Comparison of ENCODE assay signal across 9 cellular contexts in genomic region chr14:59897757-59898383, GRCh38. TPM values are rescaled to one million over a fixed set of nuclear protein-coding genes. Genes with fewer than 3 reads are reported as not detected.
DNase-seq lines count a peak whose midpoint lies in the region; ATAC-seq and TF ChIP-seq lines count a peak whose summit lies in the region.
"Had no signal": no experiment of that assay in that cellular context is flagged by ENCODE, and none has a peak within 500 bp of the region (broad histone marks: within the 10 kb centered on the region; RNA-seq: fewer than 3 reads in every experiment).

No MANE protein-coding gene starts in this region.

- H3K27me3 Mint-ChIP-seq in natural killer cell (ENCODE audit: low read depth in 2 of 2) = peaks cover 4 to 18% of the 10 kb centered on the region in 2 donors

- H3K27me3 ChIP-seq in upper lobe of right lung = no peaks in the 10 kb centered on the region
- H3K27me3 ChIP-seq: SJSA1 had no signal

- no peaks in the 10 kb centered on the region for H3K36me3 Mint-ChIP-seq in natural killer cell

- H3K4me3 ChIP-seq in GM12864 (ENCODE audit: low read depth, low read length) = no peak overlapping the region
- no peak overlapping the region for H3K4me3 ChIP-seq in upper lobe of right lung
- H3K4me3 ChIP-seq: SJSA1 had no signal

- no peaks in the 10 kb centered on the region for H3K4me1 ChIP-seq in upper lobe of right lung
- H3K4me1 ChIP-seq: SJSA1 had no signal

- DNase-seq in GM12864 (ENCODE audit: low read depth) (no peak), HuH-7.5 (ENCODE audit: low spot score) (peak; percentile 19), SHP77 treated with DMSO at 0.1 percent for 48 hours (lab: John Stamatoyannopoulos, UW) (peak; percentile 37), iPS-NIHi11 (ENCODE audit: low spot score) (peak; percentile 44), upper lobe of right lung (no peak), natural killer cell (no peak), NCI-H128 (lab: John Stamatoyannopoulos, UW; ENCODE audit: unreplicated experiment) (no peak)

- H3K4me1 Mint-ChIP-seq in natural killer cell = no peaks in the 10 kb centered on the region

- no peaks in the 10 kb centered on the region for H3K9me3 ChIP-seq in upper lobe of right lung
- H3K9me3 ChIP-seq: SJSA1 had no signal

- H3K4me3 Mint-ChIP-seq in natural killer cell = no peak overlapping the region

- no peaks in the 10 kb centered on the region for H3K9me3 Mint-ChIP-seq in natural killer cell

- TF ChIP-seq CTCF in GM12864 (IDR thresholded peaks at IDR 0.05; ENCODE audit: low read depth, low read length, missing control alignments) (peak; percentile 53), upper lobe of right lung (IDR thresholded peaks at IDR 0.05) (peak; percentile 51), natural killer cell (IDR thresholded peaks at IDR 0.05) (no peak)

- peak; percentile 85 for ATAC-seq in upper lobe of right lung
- no peak for ATAC-seq in GM18870 (IDR thresholded peaks at IDR 0.05; ENCODE audit: unreplicated experiment)
- no peak for ATAC-seq in natural killer cell

- no peak overlapping the region for H3K27ac ChIP-seq in upper lobe of right lung
- H3K27ac ChIP-seq: SJSA1 had no signal

- no peak overlapping the region for H3K27ac Mint-ChIP-seq in natural killer cell

- intact Hi-C loops in upper lobe of right lung (cut with DNase I) = no loop called here
- intact Hi-C loops in natural killer cell (cut with micrococcal nuclease) = no loop called here

- no peaks in the 10 kb centered on the region for H3K36me3 ChIP-seq in upper lobe of right lung
- H3K36me3 ChIP-seq: SJSA1 had no signal

RNA-seq across cellular contexts. Expression of gene LRRC9, which starts 22.1 kb away (rescaled TPM):
- not detected for total RNA-seq in upper lobe of right lung
- total RNA-seq in natural killer cell = not detected
- total RNA-seq: SJSA1 had no signal

RNA-seq across cellular contexts. Expression of gene RTN1, which starts 27.3 kb away (rescaled TPM):
- total RNA-seq in upper lobe of right lung = 9.6 TPM
- 1 to 10 TPM; 1.9 to 3.6 (median 2.3) TPM for total RNA-seq in natural killer cell

Comparison
In these comparisons a context has a peak if more than half of its experiments do, and no peak if none do; other contexts are left out.
1. DNase-seq: peak in HuH-7.5 (single experiment), SHP77 treated with DMSO at 0.1 percent for 48 hours (single experiment) and iPS-NIHi11 (single experiment); none in GM12864 (single experiment), upper lobe of right lung (single experiment), natural killer cell (single experiment) and NCI-H128 (single experiment).